22 cellular contexts compared by ENCODE assay signal in the genomic region with DNA sequence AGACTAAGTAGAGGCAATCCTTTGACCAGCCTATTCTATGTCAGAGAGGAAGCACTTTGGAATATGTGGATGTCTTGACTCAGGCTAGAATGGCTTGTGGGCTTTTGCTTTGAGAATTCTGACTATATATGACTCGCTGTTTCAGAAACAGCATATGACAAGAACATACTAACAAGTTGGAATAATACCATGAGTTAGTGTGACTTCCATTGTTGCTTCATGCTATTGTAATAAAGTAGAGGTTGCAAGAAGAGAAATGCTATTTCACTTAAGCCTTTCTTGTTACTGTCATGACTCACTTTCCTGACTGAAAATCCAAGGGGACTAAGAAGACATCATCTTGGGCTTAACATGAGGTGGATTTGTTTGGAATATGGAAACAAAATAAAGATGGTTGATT.
A peak's percentile ranks its signal among the peaks of the same experiment; 100 is the strongest.
DNase-seq lines count a peak whose midpoint lies in the region; ATAC-seq and TF ChIP-seq lines count a peak whose summit lies in the region.
"Had no signal": no experiment of that assay in that cellular context is flagged by ENCODE, and none has a peak within 500 bp of the region (broad histone marks: within the 10 kb centered on the region; RNA-seq: fewer than 3 reads in every experiment).

No MANE protein-coding gene starts in this region.

- intact Hi-C loops in body of pancreas (cut with DNase I): no loop called here

- H3K9me3 ChIP-seq in right atrium auricular region (no peaks in the 10 kb centered on the region), T-helper 17 cell (ENCODE audit: control insufficient read depth, low read length, poor library complexity, severe bottlenecking) (no peaks in the 10 kb centered on the region), body of pancreas (no peaks in the 10 kb centered on the region)
- H3K9me3 ChIP-seq: psoas muscle, tibial nerve had no signal

- H3K27ac Mint-ChIP-seq in T-helper 17 cell: no peak overlapping the region
- H3K27ac Mint-ChIP-seq: activated CD8-positive, alpha-beta T cell treated with anti-CD3 and anti-CD28 coated beads, Interleukin-2, amount 10 ng/mL, durations not matched to agents 7 days and 5 days; activated naive CD8-positive, alpha-beta T cell treated with anti-CD3 and anti-CD28 coated beads for 36 hours; CD8-positive, alpha-beta T cell; T-cell had no signal

- WGBS in body of pancreas, 2 donors: 86 to 94% methylated on average over 1 of the region's 1 CpG

- peaks cover 2% of the 10 kb centered on the region for H3K36me3 Mint-ChIP-seq in T-helper 17 cell (ENCODE audit: low read depth)
- H3K36me3 Mint-ChIP-seq: activated naive CD8-positive, alpha-beta T cell treated with anti-CD3 and anti-CD28 coated beads for 36 hours; CD8-positive, alpha-beta T cell; T-cell had no signal

- H3K27me3 Mint-ChIP-seq in T-helper 17 cell: peaks cover 27% of the 10 kb centered on the region
- H3K27me3 Mint-ChIP-seq: activated naive CD8-positive, alpha-beta T cell treated with anti-CD3 and anti-CD28 coated beads for 36 hours had no signal

- peak; percentile 23 for DNase-seq in AG20443 (ENCODE audit: low spot score)
- DNase-seq in M059J (ENCODE audit: low read depth): peak; percentile 41
- peak; percentile 20 for DNase-seq in dedifferentiated amniotic fluid mesenchymal stem cell (ENCODE audit: extremely low spot score)
- DNase-seq in kidney tubule cell (ENCODE audit: low spot score): peak; percentile 54
- no peak for DNase-seq in right atrium auricular region (ENCODE audit: low spot score)
- no peak for DNase-seq in T-helper 17 cell
- no peak for DNase-seq in body of pancreas
- DNase-seq: activated CD8-positive, alpha-beta T cell treated with anti-CD3 and anti-CD28 coated beads, Interleukin-2, amount 10 ng/mL, durations not matched to agents 7 days and 5 days; activated naive CD8-positive, alpha-beta T cell treated with anti-CD3 and anti-CD28 coated beads for 36 hours; activated T-cell treated with anti-CD3 and anti-CD28 coated beads, Interleukin-2, amount 50 U/mL, for 4 hours; CD8-positive, alpha-beta T cell; central memory CD4-positive, alpha-beta T cell; DMS79 treated with DMSO at 0.1 percent for 48 hours; effector CD4-positive, alpha-beta T cell; NCI-H187 treated with DMSO at 0.1 percent for 48 hours; NCI-H446 treated with DMSO at 0.1 percent for 48 hours; psoas muscle; Right ventricle myocardium superior; T-cell; WERI-Rb-1 had no signal

- no peak overlapping the region for H3K27ac ChIP-seq in right atrium auricular region
- no peak overlapping the region for H3K27ac ChIP-seq in body of pancreas
- H3K27ac ChIP-seq: psoas muscle, WERI-Rb-1 had no signal

- TF ChIP-seq POLR2A in body of pancreas (IDR thresholded peaks at IDR 0.05): no peak

- no peaks in the 10 kb centered on the region for H3K36me3 ChIP-seq in right atrium auricular region
- H3K36me3 ChIP-seq in body of pancreas (replicated peaks in 1 of 2; ENCODE audit: insufficient read depth in 1 of 2, low read depth in 2 of 2): no peaks in the 10 kb centered on the region
- H3K36me3 ChIP-seq: tibial nerve, WERI-Rb-1 had no signal

- H3K4me1 Mint-ChIP-seq in T-helper 17 cell: no peaks in the 10 kb centered on the region
- H3K4me1 Mint-ChIP-seq: activated naive CD8-positive, alpha-beta T cell treated with anti-CD3 and anti-CD28 coated beads for 36 hours; T-cell had no signal

- TF ChIP-seq CTCF in right atrium auricular region (IDR thresholded peaks at IDR 0.05) (no peak), body of pancreas (IDR thresholded peaks at IDR 0.05) (no peak)

- H3K4me1 ChIP-seq in right atrium auricular region (no peaks in the 10 kb centered on the region), body of pancreas (peaks cover 3% of the 10 kb centered on the region)
- H3K4me1 ChIP-seq: psoas muscle had no signal

- ATAC-seq in T-helper 17 cell: no peak
- ATAC-seq in GM21737 (IDR thresholded peaks at IDR 0.05; ENCODE audit: unreplicated experiment): no peak
- no peak for ATAC-seq in body of pancreas
- ATAC-seq: activated CD8-positive, alpha-beta T cell treated with anti-CD3 and anti-CD28 coated beads, Interleukin-2, amount 10 ng/mL, durations not matched to agents 7 days and 5 days; activated T-cell treated with anti-CD3 and anti-CD28 coated beads, Interleukin-2, amount 50 U/mL, for 4 hours; CD8-positive, alpha-beta T cell; psoas muscle; T-cell had no signal

- no peak overlapping the region for H3K4me3 ChIP-seq in right atrium auricular region
- no peak overlapping the region for H3K4me3 ChIP-seq in body of pancreas
- H3K4me3 ChIP-seq: psoas muscle, tibial nerve had no signal

- H3K27me3 ChIP-seq in right atrium auricular region: no peaks in the 10 kb centered on the region
- H3K27me3 ChIP-seq in body of pancreas: no peaks in the 10 kb centered on the region
- H3K27me3 ChIP-seq: tibial nerve had no signal

- H3K4me3 Mint-ChIP-seq in T-helper 17 cell: no peak overlapping the region
- H3K4me3 Mint-ChIP-seq: activated CD8-positive, alpha-beta T cell treated with anti-CD3 and anti-CD28 coated beads, Interleukin-2, amount 10 ng/mL, durations not matched to agents 7 days and 5 days; activated naive CD8-positive, alpha-beta T cell treated with anti-CD3 and anti-CD28 coated beads for 36 hours; activated T-cell treated with anti-CD3 and anti-CD28 coated beads, Interleukin-2, amount 50 U/mL, for 4 hours; CD8-positive, alpha-beta T cell; T-cell had no signal

Comparison
In these comparisons a context has a peak if more than half of its experiments do, and no peak if none do; other contexts are left out.
1. DNase-seq: peak in AG20443 (single experiment), M059J (single experiment), dedifferentiated amniotic fluid mesenchymal stem cell (single experiment) and kidney tubule cell (single experiment); none in right atrium auricular region (single experiment), T-helper 17 cell (0 of 3) and body of pancreas (0 of 4).